Comparison of ENCODE assay signal across 11 cellular contexts in the genomic region with DNA sequence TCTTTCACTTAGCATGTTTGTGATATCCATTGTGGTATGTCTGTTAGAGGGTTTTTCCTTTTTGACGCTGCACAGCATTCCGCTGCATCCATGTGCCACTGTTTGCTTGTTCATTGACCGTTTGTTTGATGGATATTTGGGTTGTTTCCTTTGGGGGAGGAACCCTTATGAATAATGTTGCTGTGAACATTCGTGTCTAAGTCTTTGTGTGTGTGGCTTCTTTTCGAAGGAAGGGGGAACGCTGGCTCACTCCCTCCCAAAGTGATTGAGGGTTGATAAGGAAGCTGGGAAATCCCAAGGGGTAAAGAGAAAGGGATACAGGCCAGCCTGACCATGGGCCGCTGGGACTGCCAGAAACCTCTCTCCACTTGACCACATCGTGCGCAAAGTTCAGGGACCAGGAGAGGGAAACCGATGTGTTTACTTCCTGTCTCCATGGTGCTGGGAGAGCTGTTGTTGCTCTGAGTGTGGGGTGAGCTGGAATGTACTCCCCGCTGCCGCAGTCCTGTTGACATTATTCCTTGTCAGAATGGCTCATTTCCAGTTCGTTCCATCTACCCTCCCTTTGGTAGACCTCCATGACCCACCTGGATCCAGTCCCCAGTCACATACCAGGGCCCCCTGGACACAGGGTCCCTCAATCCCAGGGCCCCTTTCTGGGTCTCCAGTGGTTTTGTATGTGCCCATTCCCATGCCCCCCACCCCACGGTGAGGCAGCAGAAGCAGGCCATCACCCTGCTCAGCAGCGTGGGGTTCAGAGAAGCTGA. TPM values are rescaled to one million over a fixed set of nuclear protein-coding genes. Genes with fewer than 3 reads are reported as not detected.
A peak's percentile ranks its signal among the peaks of the same experiment; 100 is the strongest.
DNase-seq lines count a peak whose midpoint lies in the region; ATAC-seq and TF ChIP-seq lines count a peak whose summit lies in the region.
"Had no signal": no experiment of that assay in that cellular context is flagged by ENCODE, and none has a peak within 500 bp of the region (broad histone marks: within the 10 kb centered on the region; RNA-seq: fewer than 3 reads in every experiment).

No MANE protein-coding gene starts in this region.

- intact Hi-C loops in activated CD4-positive, alpha-beta memory T cell treated with anti-CD3 and anti-CD28 coated beads for 36 hours (cut with micrococcal nuclease) = no loop called here
- intact Hi-C loops in CD4-positive, alpha-beta memory T cell (cut with micrococcal nuclease) = no loop called here

- H2BK5ac ChIP-seq in neuronal stem cell (ENCODE audit: low read length) = no peak overlapping the region

- H3K79me2 ChIP-seq in SK-N-SH (ENCODE audit: insufficient read depth) = no peaks in the 10 kb centered on the region

- 0 out of 2 replicates have a peak overlapping the region, but pooled peaks have one; percentile 17 for H2AFZ ChIP-seq in SK-N-SH (ENCODE audit: low read depth)
- H2AFZ ChIP-seq in neuronal stem cell (ENCODE audit: low read length) = no peak overlapping the region

- TF ChIP-seq RAD21 in SK-N-SH (IDR thresholded peaks at IDR 0.05; ENCODE audit: low read length) = no peak

- no peak overlapping the region for H4K8ac ChIP-seq in neuronal stem cell (ENCODE audit: low read depth, low read length)

- H3K4me2 ChIP-seq in SK-N-SH (no peak overlapping the region), neuronal stem cell (ENCODE audit: insufficient read depth, low read length, poor library complexity, severe bottlenecking) (no peak overlapping the region)

- no peak for TF ChIP-seq EP300 in SK-N-SH (IDR thresholded peaks at IDR 0.05; ENCODE audit: borderline replicate concordance in 1 of 2, low read depth in 1 of 2, low read length in 1 of 2)

- H4K91ac ChIP-seq in neuronal stem cell (ENCODE audit: low read depth, low read length, poor library complexity) = no peak overlapping the region

- no peaks in the 10 kb centered on the region for H3K79me1 ChIP-seq in neuronal stem cell (ENCODE audit: low read depth, low read length)

- H3K4me3 ChIP-seq in AG04450 (ENCODE audit: low read depth, low read length) (no peak overlapping the region), SK-N-SH (ENCODE audit: low read depth in 2 of 2, low read length in 1 of 2) (no peak overlapping the region), neuronal stem cell (ENCODE audit: low read length in 2 of 2) (no peak overlapping the region)
- H3K4me3 ChIP-seq in CD4-positive, alpha-beta memory T cell (ENCODE audit: low read length in 2 of 2) = no peak overlapping the region

- 79% methylated on average over 15 of the region's 15 CpGs for WGBS in SK-N-SH (ENCODE audit: low lambda C conversion rate)
- WGBS in neuronal stem cell (ENCODE audit: extremely low coverage in 2 of 2, insufficient read length in 2 of 2, insufficient replicate concordance in 1 of 2), 2 donors = no CpG with 5 or more reads among the region's 15 CpGs

- H3K9me3 ChIP-seq in AG04450 (ENCODE audit: control insufficient read depth, insufficient read depth, low read length) = no peaks in the 10 kb centered on the region
- no peaks in the 10 kb centered on the region for H3K9me3 ChIP-seq in SK-N-SH
- peaks cover 0 to 4% of the 10 kb centered on the region in 2 donors for H3K9me3 ChIP-seq in neuronal stem cell (replicated peaks in 1 of 2; ENCODE audit: control insufficient read depth in 2 of 2, insufficient read depth in 1 of 2, low read depth in 1 of 2, low read length in 2 of 2)
- H3K9me3 ChIP-seq in CD4-positive, alpha-beta memory T cell (ENCODE audit: control insufficient read depth in 1 of 2, low read length in 2 of 2) = no peaks in the 10 kb centered on the region

- peak overlapping the region; percentile 43 for H3K27ac ChIP-seq in AG04450 (ENCODE audit: low read depth, low read length)
- no peak overlapping the region for H3K27ac ChIP-seq in SK-N-SH (ENCODE audit: low read depth in 2 of 2, low read length in 1 of 2)
- no peak overlapping the region for H3K27ac ChIP-seq in neuronal stem cell (replicated peaks; ENCODE audit: low read length)
- no peak overlapping the region for H3K27ac ChIP-seq in CD4-positive, alpha-beta memory T cell (ENCODE audit: low read depth, low read length)

- peaks cover 9% of the 10 kb centered on the region for H3K36me3 Mint-ChIP-seq in activated CD4-positive, alpha-beta memory T cell treated with anti-CD3 and anti-CD28 coated beads for 36 hours
- H3K36me3 Mint-ChIP-seq in CD4-positive, alpha-beta memory T cell = peaks cover 11 to 37% of the 10 kb centered on the region in 2 donors

- H3K9me3 Mint-ChIP-seq in activated CD4-positive, alpha-beta memory T cell treated with anti-CD3 and anti-CD28 coated beads for 36 hours = peaks cover 6% of the 10 kb centered on the region
- peaks cover 0 to 15% (median 3%) of the 10 kb centered on the region in 8 donors for H3K9me3 Mint-ChIP-seq in CD4-positive, alpha-beta memory T cell

- H3K27me3 Mint-ChIP-seq in activated CD4-positive, alpha-beta memory T cell treated with anti-CD3 and anti-CD28 coated beads for 36 hours = no peaks in the 10 kb centered on the region
- H3K27me3 Mint-ChIP-seq in CD4-positive, alpha-beta memory T cell = no peaks in the 10 kb centered on the region
- H3K27me3 Mint-ChIP-seq: CD4-positive, CD25-positive, alpha-beta regulatory T cell had no signal

- no peaks in the 10 kb centered on the region for H3K27me3 ChIP-seq in AG04450 (ENCODE audit: control insufficient read depth, insufficient read depth, low read length)
- no peaks in the 10 kb centered on the region for H3K27me3 ChIP-seq in SK-N-SH (ENCODE audit: insufficient read depth)
- no peaks in the 10 kb centered on the region for H3K27me3 ChIP-seq in neuronal stem cell (ENCODE audit: control insufficient read depth in 3 of 3, insufficient read depth in 3 of 3, low read depth in 1 of 3, low read length in 3 of 3)
- no peaks in the 10 kb centered on the region for H3K27me3 ChIP-seq in CD4-positive, alpha-beta memory T cell (ENCODE audit: insufficient read depth, low read length)

- peaks cover 0 to 4% of the 10 kb centered on the region in 2 experiments for H3K36me3 ChIP-seq in SK-N-SH (replicated peaks in 1 of 2; ENCODE audit: control insufficient read depth in 1 of 2, insufficient read depth in 2 of 2, low read length in 1 of 2)
- H3K36me3 ChIP-seq in neuronal stem cell (replicated peaks in 1 of 2; ENCODE audit: control insufficient read depth in 2 of 2, insufficient read depth in 2 of 2, low read length in 2 of 2) = no peaks in the 10 kb centered on the region
- H3K36me3 ChIP-seq in CD4-positive, alpha-beta memory T cell (ENCODE audit: insufficient read depth, low read length) = no peaks in the 10 kb centered on the region

- H2BK15ac ChIP-seq in neuronal stem cell (ENCODE audit: low read length) = peak overlapping the region; percentile 29

- no peak overlapping the region for H3K4ac ChIP-seq in neuronal stem cell (ENCODE audit: low read length)

- no peak overlapping the region for H3K27ac Mint-ChIP-seq in activated CD4-positive, alpha-beta memory T cell treated with anti-CD3 and anti-CD28 coated beads for 36 hours
- H3K27ac Mint-ChIP-seq in CD4-positive, alpha-beta memory T cell = no peak overlapping the region
- H3K27ac Mint-ChIP-seq: activated T-cell treated with anti-CD3 and anti-CD28 coated beads, Interleukin-2, amount 50 U/mL, for 72 hours; CD4-positive, CD25-positive, alpha-beta regulatory T cell had no signal

- no peak overlapping the region for H3K9ac ChIP-seq in SK-N-SH
- H3K9ac ChIP-seq in neuronal stem cell (ENCODE audit: low read depth, low read length, poor library complexity) = no peak overlapping the region

- H4K20me1 ChIP-seq in SK-N-SH (ENCODE audit: insufficient read depth) = no peaks in the 10 kb centered on the region

- no peak overlapping the region for H2BK12ac ChIP-seq in neuronal stem cell (ENCODE audit: low read length)

- no peak overlapping the region for H2AK5ac ChIP-seq in neuronal stem cell (ENCODE audit: low read depth, low read length)

- H3K18ac ChIP-seq in neuronal stem cell (ENCODE audit: low read length) = peak overlapping the region; percentile 38

- no peak overlapping the region for H3K14ac ChIP-seq in neuronal stem cell (ENCODE audit: low read length)

- no peaks in the 10 kb centered on the region for H3K4me1 Mint-ChIP-seq in activated CD4-positive, alpha-beta memory T cell treated with anti-CD3 and anti-CD28 coated beads for 36 hours (ENCODE audit: low read depth)
- no peaks in the 10 kb centered on the region for H3K4me1 Mint-ChIP-seq in CD4-positive, alpha-beta memory T cell
- H3K4me1 Mint-ChIP-seq: CD4-positive, CD25-positive, alpha-beta regulatory T cell had no signal

- TF ChIP-seq CTCF in AG04450 (IDR thresholded peaks at IDR 0.05; ENCODE audit: low read depth, low read length) (no peak), SK-N-SH (IDR thresholded peaks at IDR 0.05) (no peak)

- H3F3A ChIP-seq in SK-N-SH (replicated peaks; ENCODE audit: insufficient read depth) = peaks cover 1% of the 10 kb centered on the region

- H3K4me1 ChIP-seq in SK-N-SH (ENCODE audit: control insufficient read depth in 1 of 2, insufficient read depth in 2 of 2, low read depth in 1 of 2, low read length in 1 of 2) (peaks cover 5 to 25% of the 10 kb centered on the region in 2 experiments; a peak in 1 of 4 replicates), neuronal stem cell (ENCODE audit: control insufficient read depth in 2 of 2, insufficient read depth in 1 of 2, low read depth in 1 of 2, low read length in 2 of 2) (peaks cover 13 to 18% of the 10 kb centered on the region in 2 donors)
- no peaks in the 10 kb centered on the region for H3K4me1 ChIP-seq in CD4-positive, alpha-beta memory T cell (ENCODE audit: insufficient read depth, low read length)

- H3K9me2 ChIP-seq in SK-N-SH = no peaks in the 10 kb centered on the region

- ATAC-seq in HG02623 (IDR thresholded peaks at IDR 0.05; ENCODE audit: unreplicated experiment) = no peak
- ATAC-seq: activated T-cell treated with anti-CD3 and anti-CD28 coated beads, Interleukin-2, amount 50 U/mL, for 72 hours had no signal

- H3K23ac ChIP-seq in neuronal stem cell (ENCODE audit: low read depth, low read length, poor library complexity) = no peak overlapping the region

- DNase-seq in AG04450 (ENCODE audit: low read depth, low spot score) (peak; percentile 68), SK-N-SH (no peak), fibroblast of the conjunctiva (ENCODE audit: low read depth) (peak; percentile 75), neuronal stem cell (ENCODE audit: low spot score) (no peak), NCI-H345 treated with DMSO at 0.1 percent for 48 hours (lab: John Stamatoyannopoulos, UW; ENCODE audit: unreplicated experiment) (no peak)
- no peak for DNase-seq in activated CD4-positive, alpha-beta memory T cell treated with anti-CD3 and anti-CD28 coated beads for 36 hours
- DNase-seq in CD4-positive, alpha-beta memory T cell = no peak
- DNase-seq: activated T-cell treated with anti-CD3 and anti-CD28 coated beads, Interleukin-2, amount 50 U/mL, for 72 hours; CD4-positive, CD25-positive, alpha-beta regulatory T cell; stimulated activated CD8-positive, alpha-beta memory T cell treated with anti-CD3 and anti-CD28 coated beads, Interleukin-4, amount 100 ng/mL, for 48 hours had no signal

- H2BK120ac ChIP-seq in neuronal stem cell (ENCODE audit: low read depth, low read length) = no peak overlapping the region

- CTCF ChIA-PET in AG04450 (lab: Charles Lee) (interaction anchor here (1.0 to 1.6 kb wide), 3 partner anchors 10 to 25 kb away, joined by 4 read pairs; no protein-coding TSS in a partner anchor), SK-N-SH (lab: Yijun Ruan, JAX) (interaction anchor here (0.7 to 9.1 kb wide), 4 partner anchors 11 to 200 kb away, joined by 3 to 72 read pairs (median 8); no protein-coding TSS in a partner anchor)
- CTCF ChIA-PET in activated CD4-positive, alpha-beta memory T cell treated with anti-CD3 and anti-CD28 coated beads for 36 hours (lab: Charles Lee) = no interaction called here
- CTCF ChIA-PET in CD4-positive, alpha-beta memory T cell (lab: Charles Lee; ENCODE audit: partially characterized antibody) = interaction anchor here (1.2 kb wide), 1 partner anchor 31 kb away, joined by 6 read pairs; no protein-coding TSS in a partner anchor

- POLR2A ChIA-PET in AG04450 (lab: Yijun Ruan, JAX) (interaction anchor here (1.0 to 1.1 kb wide), 2 partner anchors 164 to 167 kb away, joined by 4 to 8 read pairs; a partner anchor contains a TSS), SK-N-SH (lab: Yijun Ruan, JAX) (interaction anchor here (1.0 to 2.7 kb wide), 2 partner anchors 163 to 164 kb away, joined by 3 to 20 read pairs; a partner anchor contains a TSS)
- POLR2A ChIA-PET in activated CD4-positive, alpha-beta memory T cell treated with anti-CD3 and anti-CD28 coated beads for 36 hours (lab: Charles Lee) = no interaction called here
- POLR2A ChIA-PET in CD4-positive, alpha-beta memory T cell (lab: Charles Lee; ENCODE audit: partially characterized antibody) = no interaction called here

- no peak overlapping the region for H3K4me3 Mint-ChIP-seq in activated CD4-positive, alpha-beta memory T cell treated with anti-CD3 and anti-CD28 coated beads for 36 hours
- no peak overlapping the region for H3K4me3 Mint-ChIP-seq in CD4-positive, alpha-beta memory T cell
- H3K4me3 Mint-ChIP-seq: activated T-cell treated with anti-CD3 and anti-CD28 coated beads, Interleukin-2, amount 50 U/mL, for 72 hours; CD4-positive, CD25-positive, alpha-beta regulatory T cell had no signal

RNA-seq across cellular contexts. Expression of a gene that starts 39.6 kb away (rescaled TPM):
- 14.2 and 16.1 TPM in 2 replicates for polyA plus RNA-seq in AG04450 (2011; rRNA removed)
- polyA minus RNA-seq in AG04450 (2011; rRNA and poly(A)+ RNA removed) = 17.9 and 19.2 TPM in 2 replicates
- 18.7 and 20.1 TPM in 2 replicates for polyA plus RNA-seq in SK-N-SH (2012; rRNA removed)
- 9.8 and 14.2 TPM in 2 replicates for polyA plus RNA-seq in SK-N-SH (2012; cell fraction: cytosol; rRNA removed)
- polyA plus RNA-seq in SK-N-SH (2012; cell fraction: nucleus; rRNA removed) = 47.9 and 49.4 TPM in 2 replicates
- 13.1 TPM for polyA plus RNA-seq in neuronal stem cell (2013, experiment 1 of 2)
- 12.9 TPM for polyA plus RNA-seq in neuronal stem cell (2013, experiment 2 of 2)
- 10 to 100 TPM; 10.1 to 10.4 TPM for total RNA-seq in activated CD4-positive, alpha-beta memory T cell treated with anti-CD3 and anti-CD28 coated beads for 36 hours
- 10 to 100 TPM; 20.1 TPM for total RNA-seq in CD4-positive, alpha-beta memory T cell
- 10 to 100 TPM; 16.7 to 17.5 TPM for polyA plus RNA-seq in CD4-positive, alpha-beta memory T cell

RNA-seq across cellular contexts. Expression of a gene that starts 55.7 kb away (rescaled TPM):
- polyA plus RNA-seq in AG04450 (2011; rRNA removed) (0.01 TPM in 2 replicates), SK-N-SH (2012; rRNA removed) (0.02 and 0.03 TPM in 2 replicates)
- 0.05 TPM in 1 of 2 replicates, not detected in the other for polyA minus RNA-seq in AG04450 (2011; rRNA and poly(A)+ RNA removed)
- polyA plus RNA-seq in SK-N-SH (2012; cell fraction: cytosol; rRNA removed) = 0.04 TPM in 2 replicates
- 0.19 TPM in 2 replicates for polyA plus RNA-seq in SK-N-SH (2012; cell fraction: nucleus; rRNA removed)
- polyA plus RNA-seq in neuronal stem cell (2013, experiment 1 of 2) = 0.04 TPM
- 0.06 TPM for polyA plus RNA-seq in neuronal stem cell (2013, experiment 2 of 2)
- total RNA-seq in activated CD4-positive, alpha-beta memory T cell treated with anti-CD3 and anti-CD28 coated beads for 36 hours = under 1 TPM; 0.02 to 0.05 TPM
- under 1 TPM; 0.19 to 0.26 TPM for total RNA-seq in CD4-positive, alpha-beta memory T cell
- under 1 TPM; 0.04 to 0.22 TPM for polyA plus RNA-seq in CD4-positive, alpha-beta memory T cell

Comparison
In these comparisons a context has a peak if more than half of its experiments do, and no peak if none do; other contexts are left out.
1. DNase-seq: peak in AG04450 (single experiment) and fibroblast of the conjunctiva (single experiment); none in SK-N-SH (single experiment), neuronal stem cell (single experiment), activated CD4-positive, alpha-beta memory T cell treated with anti-CD3 and anti-CD28 coated beads for 36 hours (single experiment), CD4-positive, alpha-beta memory T cell (0 of 5) and NCI-H345 treated with DMSO at 0.1 percent for 48 hours (single experiment).
2. POLR2A ChIA-PET loops: an anchor here in AG04450 (1.0 to 1.1 kb wide) and SK-N-SH (1.0 to 2.7 kb wide); none called in activated CD4-positive, alpha-beta memory T cell treated with anti-CD3 and anti-CD28 coated beads for 36 hours and CD4-positive, alpha-beta memory T cell.